25 cellular contexts compared by ENCODE assay signal in genomic region chr2:222577341-222577740, GRCh38.
"Had no signal": no experiment of that assay in that cellular context is flagged by ENCODE, and none has a peak within 500 bp of the region (broad histone marks: within the 10 kb centered on the region; RNA-seq: fewer than 3 reads in every experiment).

No MANE protein-coding gene starts in this region.

- H3K4me3 Mint-ChIP-seq: activated B cell treated with CpG ODN at 0.5 μM for 24 hours; activated CD4-positive, alpha-beta T cell treated with anti-CD3 and anti-CD28 coated beads for 36 hours; activated T-cell treated with anti-CD3 and anti-CD28 coated beads, Interleukin-2, amount 50 U/mL, for 24 hours; activated T-helper 17 cell treated with anti-CD3 and anti-CD28 coated beads, Interleukin-2, amount 50 U/mL, for 72 hours; brain; memory B cell; stimulated activated naive B cell treated with anti-CD40 and anti-IgM and Interleukin-4, amounts not matched to agents 10 μg/mL and 1 μg/mL and 100 μg/mL, for 72 hours; T-helper 1 cell treated with Interleukin-12 subunit alpha and Interleukin-12 subunit beta and Interleukin-4 antibody, amounts not matched to agents 30 μg/mL and 1 μg/mL, for 36 hours had no signal

- H3K4me3 ChIP-seq: hepatocyte, mucosa of descending colon, uterus had no signal

- DNase-seq: activated B cell treated with CpG ODN at 0.5 μM for 24 hours; activated CD4-positive, alpha-beta T cell treated with anti-CD3 and anti-CD28 coated beads for 36 hours; activated CD4-positive, alpha-beta T cell treated with anti-CD3 and anti-CD28 coated beads, Interleukin-2, amount 50 U/mL, for 4 hours; activated CD8-positive, alpha-beta memory T cell treated with anti-CD3 and anti-CD28 coated beads for 24 hours; activated CD8-positive, alpha-beta memory T cell treated with anti-CD3 and anti-CD28 coated beads, Interleukin-2, amount 50 U/mL, for 4 hours; activated T-cell treated with anti-CD3 and anti-CD28 coated beads, Interleukin-2, amount 50 U/mL, for 24 hours; aorta; central memory CD4-positive, alpha-beta T cell; effector memory CD4-positive, alpha-beta T cell; foreskin keratinocyte; occipital lobe; small intestine; stimulated activated CD4-positive, alpha-beta T cell treated with anti-CD3 and anti-CD28 coated beads, Interleukin-2, amount 100 ng/mL, for 24 hours; stimulated activated naive B cell treated with anti-CD40 and anti-IgM and Interleukin-4, amounts not matched to agents 10 μg/mL and 1 μg/mL and 100 μg/mL, for 72 hours; T1000; trophoblast cell; uterus had no signal

- H2AFZ ChIP-seq: hepatocyte had no signal

- ATAC-seq: activated CD4-positive, alpha-beta T cell treated with anti-CD3 and anti-CD28 coated beads for 36 hours; activated T-helper 17 cell treated with anti-CD3 and anti-CD28 coated beads, Interleukin-2, amount 50 U/mL, for 72 hours; foreskin keratinocyte; sciatic nerve; stimulated activated naive B cell treated with anti-CD40 and anti-IgM and Interleukin-4, amounts not matched to agents 10 μg/mL and 1 μg/mL and 100 μg/mL, for 72 hours had no signal

- H3K4me2 ChIP-seq: hepatocyte had no signal

- H3K27me3 ChIP-seq: foreskin keratinocyte, hepatocyte, uterus had no signal

- H3K27me3 Mint-ChIP-seq: activated B cell treated with CpG ODN at 0.5 μM for 24 hours; activated CD4-positive, alpha-beta T cell treated with anti-CD3 and anti-CD28 coated beads for 36 hours; activated T-cell treated with anti-CD3 and anti-CD28 coated beads, Interleukin-2, amount 50 U/mL, for 24 hours; activated T-helper 17 cell treated with anti-CD3 and anti-CD28 coated beads, Interleukin-2, amount 50 U/mL, for 72 hours; brain; memory B cell; stimulated activated naive B cell treated with anti-CD40 and anti-IgM and Interleukin-4, amounts not matched to agents 10 μg/mL and 1 μg/mL and 100 μg/mL, for 72 hours had no signal

- H3K27ac ChIP-seq: foreskin keratinocyte, hepatocyte, uterus had no signal

- FAIRE-seq: colon, small intestine had no signal

- H3K9me3 Mint-ChIP-seq: activated B cell treated with CpG ODN at 0.5 μM for 24 hours; activated T-cell treated with anti-CD3 and anti-CD28 coated beads, Interleukin-2, amount 50 U/mL, for 24 hours; activated T-helper 17 cell treated with anti-CD3 and anti-CD28 coated beads, Interleukin-2, amount 50 U/mL, for 72 hours; brain; memory B cell; stimulated activated naive B cell treated with anti-CD40 and anti-IgM and Interleukin-4, amounts not matched to agents 10 μg/mL and 1 μg/mL and 100 μg/mL, for 72 hours; T-helper 1 cell treated with Interleukin-12 subunit alpha and Interleukin-12 subunit beta and Interleukin-4 antibody, amounts not matched to agents 30 μg/mL and 1 μg/mL, for 36 hours had no signal

- H3K9me3 ChIP-seq: mucosa of descending colon, uterus had no signal

- H3K79me2 ChIP-seq: hepatocyte had no signal

- H3K36me3 ChIP-seq: uterus had no signal

- H3K27ac Mint-ChIP-seq: activated B cell treated with CpG ODN at 0.5 μM for 24 hours; activated CD4-positive, alpha-beta T cell treated with anti-CD3 and anti-CD28 coated beads for 36 hours; activated T-helper 17 cell treated with anti-CD3 and anti-CD28 coated beads, Interleukin-2, amount 50 U/mL, for 72 hours; memory B cell; stimulated activated naive B cell treated with anti-CD40 and anti-IgM and Interleukin-4, amounts not matched to agents 10 μg/mL and 1 μg/mL and 100 μg/mL, for 72 hours; T-helper 1 cell treated with Interleukin-12 subunit alpha and Interleukin-12 subunit beta and Interleukin-4 antibody, amounts not matched to agents 30 μg/mL and 1 μg/mL, for 36 hours had no signal
